ENCODE assay signal across 1 cellular context in genomic region chr3:45179163-45179562, GRCh38.
TF ChIP-seq lines count a peak whose summit lies in the region.

No MANE protein-coding gene starts in this region.

TF ChIP-seq in IMR-90, 13 proteins besides CTCF, POLR2A, EP300 and RAD21 (continued from another document):
- TF ChIP-seq SMC3 (IDR thresholded peaks at IDR 0.05; ENCODE audit: low read depth, low read length) (no peak), RFX5 (IDR thresholded peaks at IDR 0.05; ENCODE audit: low read depth, low read length) (no peak), RCOR1 (IDR thresholded peaks at IDR 0.05; ENCODE audit: insufficient replicate concordance, low read length) (no peak), MAZ (IDR thresholded peaks at IDR 0.05; ENCODE audit: borderline replicate concordance, low read depth, low read length) (no peak), CHD1 (IDR thresholded peaks at IDR 0.05; ENCODE audit: low read depth, low read length) (no peak), MXI1 (IDR thresholded peaks at IDR 0.05; ENCODE audit: borderline replicate concordance, low read depth, low read length) (no peak), BHLHE40 (IDR thresholded peaks at IDR 0.05; ENCODE audit: low read depth, low read length) (no peak), NFE2L2 (IDR thresholded peaks at IDR 0.05; ENCODE audit: low read depth, low read length) (no peak)
